ENCODE assay signal across 16 cellular contexts in the genomic region with DNA sequence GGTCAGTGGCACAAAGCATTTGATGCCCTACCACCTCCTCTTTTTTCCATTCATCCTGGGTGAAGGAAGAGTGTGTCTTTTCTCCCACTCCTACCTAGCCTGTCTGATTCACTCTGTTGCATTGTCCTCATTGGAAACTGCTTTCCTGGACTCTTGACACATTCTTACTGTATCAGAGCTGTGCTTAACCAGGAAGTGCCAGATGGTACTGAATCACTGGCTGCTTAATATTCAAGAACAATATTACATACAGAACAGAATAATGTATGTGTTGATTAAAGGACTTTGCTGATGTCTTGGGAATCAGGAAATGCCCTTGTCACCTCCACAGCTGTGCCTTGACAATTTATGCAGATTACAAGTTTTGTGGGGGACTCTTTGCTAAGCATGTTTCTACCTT. TPM values are rescaled to one million over a fixed set of nuclear protein-coding genes. Genes with fewer than 3 reads are reported as not detected.
DNase-seq lines count a peak whose midpoint lies in the region; ATAC-seq, FAIRE-seq and TF ChIP-seq lines count a peak whose summit lies in the region.
"Had no signal": no experiment of that assay in that cellular context is flagged by ENCODE, and none has a peak within 500 bp of the region (broad histone marks: within the 10 kb centered on the region; RNA-seq: fewer than 3 reads in every experiment).

No MANE protein-coding gene starts in this region.

- H3K4me1 ChIP-seq in SK-N-SH (ENCODE audit: control insufficient read depth in 1 of 2, insufficient read depth in 2 of 2, low read depth in 1 of 2, low read length in 1 of 2) (peaks cover 4 to 8% of the 10 kb centered on the region in 2 experiments; a peak in 3 of 4 replicates), small intestine (ENCODE audit: control insufficient read depth in 2 of 2, insufficient read depth in 1 of 2, low read depth in 1 of 2, low read length in 1 of 2) (no peaks in the 10 kb centered on the region)

- H3K9me3 ChIP-seq in SK-N-SH, result no peaks in the 10 kb centered on the region
- no peaks in the 10 kb centered on the region for H3K9me3 ChIP-seq in small intestine (ENCODE audit: control insufficient read depth, low read depth)
- H3K9me3 ChIP-seq: right lobe of liver had no signal

- FAIRE-seq in small intestine (lab: Jason Lieb, UNC), result no peak
- FAIRE-seq: islet of Langerhans had no signal

- no peak for TF ChIP-seq EP300 in SK-N-SH (IDR thresholded peaks at IDR 0.05; ENCODE audit: borderline replicate concordance in 1 of 2, low read depth in 1 of 2, low read length in 1 of 2)

- H3K79me2 ChIP-seq in SK-N-SH (ENCODE audit: insufficient read depth), result no peaks in the 10 kb centered on the region

- peak overlapping the region; percentile 13; the same call in 1 of the 2 replicates for H3K4me2 ChIP-seq in SK-N-SH
- H3K4me2 ChIP-seq: neural progenitor cell had no signal

- CTCF ChIA-PET in SK-N-SH (lab: Yijun Ruan, JAX), result interaction anchor here (1.2 to 1.3 kb wide), 2 partner anchors 246 to 249 kb away, joined by 3 to 4 read pairs; no protein-coding TSS in a partner anchor

- TF ChIP-seq RAD21 in SK-N-SH (IDR thresholded peaks at IDR 0.05; ENCODE audit: low read length), result no peak

- DNase-seq in NCI-H82 (lab: John Stamatoyannopoulos, UW) (peak; percentile 41), NCI-H82 treated with DMSO at 0.1 percent for 48 hours (lab: John Stamatoyannopoulos, UW; ENCODE audit: unreplicated experiment) (no peak), SK-N-SH (no peak), fibroblast of mammary gland (ENCODE audit: low read depth) (peak; percentile 9), small intestine (peak; percentile 31), T-helper 9 cell (no peak)
- DNase-seq: 8988T; effector memory CD4-positive, alpha-beta T cell; mesendoderm; right lobe of liver; stimulated activated CD4-positive, alpha-beta T cell treated with anti-CD3 and anti-CD28 coated beads, Interleukin-2, amount 100 ng/mL, for 48 hours; stimulated activated CD8-positive, alpha-beta memory T cell treated with anti-CD3 and anti-CD28 coated beads, Interleukin-4, amount 100 ng/mL, for 48 hours had no signal

- H3K27ac ChIP-seq in SK-N-SH (ENCODE audit: low read depth in 2 of 2, low read length in 1 of 2) (no peak overlapping the region), small intestine (ENCODE audit: low read depth in 1 of 2, low read length in 1 of 2) (no peak overlapping the region)
- H3K27ac ChIP-seq: neural progenitor cell, right lobe of liver had no signal

- H3K36me3 ChIP-seq in SK-N-SH (replicated peaks in 1 of 2; ENCODE audit: control insufficient read depth in 1 of 2, insufficient read depth in 2 of 2, low read length in 1 of 2) (no peaks in the 10 kb centered on the region), small intestine (ENCODE audit: control insufficient read depth in 2 of 2, insufficient read depth in 2 of 2, low read length in 2 of 2) (no peaks in the 10 kb centered on the region)
- H3K36me3 ChIP-seq: neural progenitor cell, right lobe of liver had no signal

- H3K27me3 ChIP-seq in SK-N-SH (ENCODE audit: insufficient read depth), result no peaks in the 10 kb centered on the region
- no peaks in the 10 kb centered on the region for H3K27me3 ChIP-seq in small intestine (ENCODE audit: control insufficient read depth in 2 of 2, insufficient read depth in 2 of 2, low read length in 2 of 2)
- H3K27me3 ChIP-seq: neural progenitor cell, right lobe of liver had no signal

- H3F3A ChIP-seq in SK-N-SH (replicated peaks; ENCODE audit: insufficient read depth), result peaks cover 5% of the 10 kb centered on the region

- ATAC-seq in HG02938 (IDR thresholded peaks at IDR 0.05; ENCODE audit: unreplicated experiment) (no peak), GM19463 (IDR thresholded peaks at IDR 0.05; ENCODE audit: unreplicated experiment) (no peak)

- POLR2A ChIA-PET in SK-N-SH (lab: Yijun Ruan, JAX), result no interaction called here

- 0 out of 4 replicates have a peak overlapping the region, but pooled peaks of 1 of the 2 experiments have one; percentile 6 for H3K4me3 ChIP-seq in SK-N-SH (ENCODE audit: low read depth in 2 of 2, low read length in 1 of 2)
- no peak overlapping the region for H3K4me3 ChIP-seq in fibroblast of mammary gland (ENCODE audit: control insufficient read depth, low read depth, low read length)
- H3K4me3 ChIP-seq in small intestine (ENCODE audit: low read depth in 1 of 2, low read length in 2 of 2), result no peak overlapping the region
- H3K4me3 ChIP-seq: neural progenitor cell, right lobe of liver had no signal

- peak overlapping the region; percentile 56 for H2AFZ ChIP-seq in SK-N-SH (ENCODE audit: low read depth)
- H2AFZ ChIP-seq: neural progenitor cell had no signal

- TF ChIP-seq CTCF in SK-N-SH (IDR thresholded peaks at IDR 0.05) (no peak), fibroblast of mammary gland (conservative IDR thresholded peaks at IDR 0.05; ENCODE audit: control insufficient read depth, insufficient read depth, low read depth, low read length) (no peak)

- no peaks in the 10 kb centered on the region for H3K9me2 ChIP-seq in SK-N-SH

- H3K9ac ChIP-seq in SK-N-SH, result no peak overlapping the region
- H3K9ac ChIP-seq: neural progenitor cell had no signal

- H4K20me1 ChIP-seq in SK-N-SH (ENCODE audit: insufficient read depth), result no peaks in the 10 kb centered on the region

TF ChIP-seq in SK-N-SH, 30 proteins besides CTCF, POLR2A, EP300 and RAD21:
- TF ChIP-seq YY1 (IDR thresholded peaks at IDR 0.05; ENCODE audit: low read depth) (no peak), POLR2AphosphoS5 (IDR thresholded peaks at IDR 0.05; ENCODE audit: low read depth, low read length) (no peak)

RNA-seq across cellular contexts. Expression of gene SVIP, which starts 44.4 kb away (rescaled TPM):
- 6.0 and 6.2 TPM in 2 replicates for polyA plus RNA-seq in SK-N-SH (2012; rRNA removed)
- polyA plus RNA-seq in SK-N-SH (2012; cell fraction: cytosol; rRNA removed), result 9.7 and 17.9 TPM in 2 replicates
- polyA plus RNA-seq in SK-N-SH (2012; cell fraction: nucleus; rRNA removed), result 1.5 and 2.8 TPM in 2 replicates
- polyA plus RNA-seq in small intestine, result 10 to 100 TPM; 10.6 to 14.9 (median 11.4) TPM

Comparison
In these comparisons a context has a peak if more than half of its experiments do, and no peak if none do; other contexts are left out.
1. DNase-seq: peak in NCI-H82 (single experiment), fibroblast of mammary gland (single experiment) and small intestine (single experiment); none in NCI-H82 treated with DMSO at 0.1 percent for 48 hours (single experiment), SK-N-SH (single experiment) and T-helper 9 cell (single experiment).